In genomic region chr6:35596448-35597442, GRCh38 we compare ENCODE assay signal across 8 cellular contexts.
DNase-seq lines count a peak whose midpoint lies in the region; ATAC-seq, FAIRE-seq and TF ChIP-seq lines count a peak whose summit lies in the region.

No MANE protein-coding gene starts in this region.

- H3K27me3 ChIP-seq in bronchial epithelial cell (ENCODE audit: control insufficient read depth, insufficient read depth, low read length) (no peaks in the 10 kb centered on the region), MG63 (no peaks in the 10 kb centered on the region), MM.1S (replicated peaks; ENCODE audit: insufficient read depth, low read length) (no peaks in the 10 kb centered on the region)

- peaks cover 15% of the 10 kb centered on the region for H3K36me3 ChIP-seq in bronchial epithelial cell (ENCODE audit: control insufficient read depth, insufficient read depth, low read length)
- no peaks in the 10 kb centered on the region; the same call in 1 of the 2 replicates for H3K36me3 ChIP-seq in MG63
- no peaks in the 10 kb centered on the region for H3K36me3 ChIP-seq in MM.1S (replicated peaks; ENCODE audit: insufficient read depth, low read length)

- H3K9me3 ChIP-seq in MG63: no peaks in the 10 kb centered on the region
- no peaks in the 10 kb centered on the region for H3K9me3 ChIP-seq in MM.1S (replicated peaks; ENCODE audit: insufficient read depth, low read length)

- no peak overlapping the region for H3K9ac ChIP-seq in MM.1S (ENCODE audit: low read length)

- peak; percentile 62 for DNase-seq in AG08395 (ENCODE audit: low spot score)
- peak; percentile 91 for DNase-seq in LHCN-M2 (ENCODE audit: low read depth)
- DNase-seq in bronchial epithelial cell (ENCODE audit: low read depth): peak; percentile 76
- no peak for DNase-seq in MG63
- DNase-seq in MM.1S: no peak

- H3K4me1 Mint-ChIP-seq in nephron: peaks cover 45% of the 10 kb centered on the region

- H3K4me1 ChIP-seq in MM.1S (ENCODE audit: low read length): peaks cover 4% of the 10 kb centered on the region; the same call in 1 of the 2 replicates

- TF ChIP-seq CTCF in bronchial epithelial cell (IDR thresholded peaks at IDR 0.05; ENCODE audit: insufficient read depth, low read length, severe bottlenecking): no peak
- no peak for TF ChIP-seq CTCF in nephron (IDR thresholded peaks at IDR 0.05; ENCODE audit: unreplicated experiment in 3 of 3)
- TF ChIP-seq CTCF in MM.1S (IDR thresholded peaks at IDR 0.05; ENCODE audit: low read length): no peak

- H4K20me1 ChIP-seq in MM.1S (ENCODE audit: insufficient read depth, low read length): no peaks in the 10 kb centered on the region

- H3K79me2 ChIP-seq in MM.1S (ENCODE audit: low read length): no peaks in the 10 kb centered on the region

- H3K4me3 ChIP-seq in bronchial epithelial cell (ENCODE audit: low read depth, low read length) (no peak overlapping the region), MG63 (no peak overlapping the region), MM.1S (ENCODE audit: low read length) (no peak overlapping the region)

- H3F3A ChIP-seq in MM.1S (ENCODE audit: insufficient read depth, low read length): no peaks in the 10 kb centered on the region

- H3K36me3 Mint-ChIP-seq in nephron (ENCODE audit: low read depth): no peaks in the 10 kb centered on the region

- H3K27ac ChIP-seq in MM.1S (ENCODE audit: low read length): no peak overlapping the region

- H3K9me2 ChIP-seq in MM.1S (replicated peaks; ENCODE audit: insufficient read depth, low read length): no peaks in the 10 kb centered on the region

- H3K27ac Mint-ChIP-seq in nephron: peak overlapping the region; percentile 80 to 93 (median 84)

- H3K4me2 ChIP-seq in MM.1S (ENCODE audit: low read depth, low read length): no peak overlapping the region

- FAIRE-seq in bronchial epithelial cell (lab: Jason Lieb, UNC): no peak

- H3K4me3 Mint-ChIP-seq in nephron: peak overlapping the region in 1 of 3 experiments; percentile 1

- no peak overlapping the region for H2AFZ ChIP-seq in MM.1S (ENCODE audit: low read length)

- no peaks in the 10 kb centered on the region for H3K27me3 Mint-ChIP-seq in nephron (ENCODE audit: low read depth)

- ATAC-seq in GM18519 (IDR thresholded peaks at IDR 0.05; ENCODE audit: low FRiP score, unreplicated experiment) (no peak), HG03521 (IDR thresholded peaks at IDR 0.05; ENCODE audit: unreplicated experiment) (no peak)

- no peaks in the 10 kb centered on the region for H3K9me3 Mint-ChIP-seq in nephron

Comparison
In these comparisons a context has a peak if more than half of its experiments do, and no peak if none do; other contexts are left out.
1. DNase-seq: peak in AG08395 (single experiment), LHCN-M2 (single experiment) and bronchial epithelial cell (single experiment); none in MG63 (single experiment) and MM.1S (single experiment).